ENCODE assay signal across 1 cellular context in the genomic region with DNA sequence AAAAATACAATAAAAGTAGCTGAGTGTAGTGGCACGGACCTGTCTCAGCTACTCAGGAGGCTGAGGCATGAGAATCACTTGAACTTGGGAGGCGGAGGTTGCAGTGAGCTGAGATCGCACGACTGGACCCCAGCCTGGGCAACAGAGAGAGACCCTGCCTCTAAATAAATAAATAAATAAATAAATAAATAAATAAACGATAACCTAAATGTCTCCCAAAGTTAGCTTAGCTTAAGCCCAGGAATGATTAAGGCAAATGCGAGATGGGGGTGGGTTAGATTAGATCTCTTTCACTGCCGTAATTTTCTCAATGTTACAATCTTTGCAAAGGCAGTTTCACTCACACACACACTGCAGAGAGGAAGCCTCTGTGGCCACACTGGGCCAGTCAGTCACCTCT.
TF ChIP-seq lines count a peak whose summit lies in the region.

No MANE protein-coding gene starts in this region.

TF ChIP-seq in HEK293, 187 proteins besides CTCF, POLR2A, EP300 and RAD21 (continued from another document):
- TF ChIP-seq ZNF560 (tag by site-specific recombination; IDR thresholded peaks at IDR 0.05; ENCODE audit: borderline replicate concordance) (peak; percentile 57; the same call in 1 of the 2 replicates), ZNF202 (tag by site-specific recombination; IDR thresholded peaks at IDR 0.05; ENCODE audit: borderline replicate concordance) (0 out of 2 replicates have a peak, but pooled peaks have one; percentile 76), ZNF677 (tag by site-specific recombination; IDR thresholded peaks at IDR 0.05) (no peak), ZSCAN30 (tag by site-specific recombination; IDR thresholded peaks at IDR 0.05) (no peak), ZNF140 (tag by site-specific recombination; IDR thresholded peaks at IDR 0.05) (peak; percentile 59; the same call in 1 of the 2 replicates), MZF1 (tag by site-specific recombination; IDR thresholded peaks at IDR 0.05; ENCODE audit: borderline replicate concordance) (peak; percentile 36; the same call in 1 of the 2 replicates), ZBTB8A (tag by site-specific recombination; IDR thresholded peaks at IDR 0.05) (peak; percentile 70; the same call in 1 of the 2 replicates), ZNF311 (tag by site-specific recombination; IDR thresholded peaks at IDR 0.05; ENCODE audit: borderline replicate concordance) (no peak), ZNF366 (tag by site-specific recombination; conservative IDR thresholded peaks at IDR 0.05) (no peak), ZNF664 (tag by site-specific recombination; IDR thresholded peaks at IDR 0.05) (0 out of 2 replicates have a peak, but pooled peaks have one; percentile 42), OVOL3 (tag by site-specific recombination; IDR thresholded peaks at IDR 0.05) (no peak), ZNF174 (tag by site-specific recombination; IDR thresholded peaks at IDR 0.05) (no peak), ZNF341 (tag by site-specific recombination; IDR thresholded peaks at IDR 0.05; ENCODE audit: low read depth) (no peak), KLF8 (tag by site-specific recombination; IDR thresholded peaks at IDR 0.05) (no peak), OSR2 (tag by site-specific recombination; IDR thresholded peaks at IDR 0.05) (no peak), ZSCAN16 (tag by site-specific recombination; IDR thresholded peaks at IDR 0.05) (no peak), ZNF354C (tag by site-specific recombination; IDR thresholded peaks at IDR 0.05; ENCODE audit: borderline replicate concordance, low read depth) (no peak), ZNF529 (tag by site-specific recombination; IDR thresholded peaks at IDR 0.05; ENCODE audit: insufficient replicate concordance) (peak; percentile 27), ZNF555 (tag by site-specific recombination; conservative IDR thresholded peaks at IDR 0.05) (peak; percentile 52), ZNF394 (tag by site-specific recombination; IDR thresholded peaks at IDR 0.05; ENCODE audit: borderline replicate concordance) (peak; percentile 88)
- TF ChIP-seq, protein P1, sequence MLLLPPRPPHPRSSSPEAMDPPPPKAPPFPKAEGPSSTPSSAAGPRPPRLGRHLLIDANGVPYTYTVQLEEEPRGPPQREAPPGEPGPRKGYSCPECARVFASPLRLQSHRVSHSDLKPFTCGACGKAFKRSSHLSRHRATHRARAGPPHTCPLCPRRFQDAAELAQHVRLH (tag by site-specific recombination; IDR thresholded peaks at IDR 0.05), result no peak
- TF ChIP-seq, protein P2, sequence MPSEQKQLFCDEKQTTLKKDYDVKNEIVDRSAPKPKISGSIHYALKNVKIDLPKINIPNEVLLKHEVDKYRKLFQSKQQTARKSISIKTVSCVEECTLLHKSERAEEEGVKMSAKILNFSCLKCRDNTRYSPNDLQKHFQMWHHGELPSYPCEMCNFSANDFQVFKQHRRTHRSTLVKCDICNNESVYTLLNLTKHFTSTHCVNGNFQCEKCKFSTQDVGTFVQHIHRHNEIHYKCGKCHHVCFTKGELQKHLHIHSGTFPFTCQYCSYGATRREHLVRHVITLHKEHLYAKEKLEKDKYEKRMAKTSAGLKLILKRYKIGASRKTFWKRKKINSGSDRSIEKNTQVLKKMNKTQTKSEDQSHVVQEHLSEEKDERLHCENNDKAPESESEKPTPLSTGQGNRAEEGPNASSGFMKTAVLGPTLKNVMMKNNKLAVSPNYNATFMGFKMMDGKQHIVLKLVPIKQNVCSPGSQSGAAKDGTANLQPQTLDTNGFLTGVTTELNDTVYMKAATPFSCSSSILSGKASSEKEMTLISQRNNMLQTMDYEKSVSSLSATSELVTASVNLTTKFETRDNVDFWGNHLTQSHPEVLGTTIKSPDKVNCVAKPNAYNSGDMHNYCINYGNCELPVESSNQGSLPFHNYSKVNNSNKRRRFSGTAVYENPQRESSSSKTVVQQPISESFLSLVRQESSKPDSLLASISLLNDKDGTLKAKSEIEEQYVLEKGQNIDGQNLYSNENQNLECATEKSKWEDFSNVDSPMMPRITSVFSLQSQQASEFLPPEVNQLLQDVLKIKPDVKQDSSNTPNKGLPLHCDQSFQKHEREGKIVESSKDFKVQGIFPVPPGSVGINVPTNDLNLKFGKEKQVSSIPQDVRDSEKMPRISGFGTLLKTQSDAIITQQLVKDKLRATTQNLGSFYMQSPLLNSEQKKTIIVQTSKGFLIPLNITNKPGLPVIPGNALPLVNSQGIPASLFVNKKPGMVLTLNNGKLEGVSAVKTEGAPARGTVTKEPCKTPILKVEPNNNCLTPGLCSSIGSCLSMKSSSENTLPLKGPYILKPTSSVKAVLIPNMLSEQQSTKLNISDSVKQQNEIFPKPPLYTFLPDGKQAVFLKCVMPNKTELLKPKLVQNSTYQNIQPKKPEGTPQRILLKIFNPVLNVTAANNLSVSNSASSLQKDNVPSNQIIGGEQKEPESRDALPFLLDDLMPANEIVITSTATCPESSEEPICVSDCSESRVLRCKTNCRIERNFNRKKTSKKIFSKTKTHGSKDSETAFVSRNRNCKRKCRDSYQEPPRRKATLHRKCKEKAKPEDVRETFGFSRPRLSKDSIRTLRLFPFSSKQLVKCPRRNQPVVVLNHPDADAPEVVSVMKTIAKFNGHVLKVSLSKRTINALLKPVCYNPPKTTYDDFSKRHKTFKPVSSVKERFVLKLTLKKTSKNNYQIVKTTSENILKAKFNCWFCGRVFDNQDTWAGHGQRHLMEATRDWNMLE (tag by site-specific recombination; conservative IDR thresholded peaks at IDR 0.05; ENCODE audit: low read depth), result peak; percentile 84
- TF ChIP-seq, protein P3, sequence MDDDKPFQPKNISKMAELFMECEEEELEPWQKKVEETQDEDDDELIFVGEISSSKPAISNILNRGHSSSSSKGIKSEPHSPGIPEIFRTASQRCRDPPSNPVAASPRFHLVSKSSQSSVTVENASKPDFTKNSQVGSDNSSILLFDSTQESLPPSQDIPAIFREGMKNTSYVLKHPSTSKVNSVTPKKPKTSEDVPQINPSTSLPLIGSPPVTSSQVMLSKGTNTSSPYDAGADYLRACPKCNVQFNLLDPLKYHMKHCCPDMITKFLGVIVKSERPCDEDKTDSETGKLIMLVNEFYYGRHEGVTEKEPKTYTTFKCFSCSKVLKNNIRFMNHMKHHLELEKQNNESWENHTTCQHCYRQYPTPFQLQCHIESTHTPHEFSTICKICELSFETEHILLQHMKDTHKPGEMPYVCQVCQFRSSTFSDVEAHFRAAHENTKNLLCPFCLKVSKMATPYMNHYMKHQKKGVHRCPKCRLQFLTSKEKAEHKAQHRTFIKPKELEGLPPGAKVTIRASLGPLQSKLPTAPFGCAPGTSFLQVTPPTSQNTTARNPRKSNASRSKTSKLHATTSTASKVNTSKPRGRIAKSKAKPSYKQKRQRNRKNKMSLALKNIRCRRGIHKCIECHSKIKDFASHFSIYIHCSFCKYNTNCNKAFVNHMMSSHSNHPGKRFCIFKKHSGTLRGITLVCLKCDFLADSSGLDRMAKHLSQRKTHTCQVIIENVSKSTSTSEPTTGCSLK (tag by site-specific recombination; IDR thresholded peaks at IDR 0.05), result no peak
- TF ChIP-seq, protein P4, sequence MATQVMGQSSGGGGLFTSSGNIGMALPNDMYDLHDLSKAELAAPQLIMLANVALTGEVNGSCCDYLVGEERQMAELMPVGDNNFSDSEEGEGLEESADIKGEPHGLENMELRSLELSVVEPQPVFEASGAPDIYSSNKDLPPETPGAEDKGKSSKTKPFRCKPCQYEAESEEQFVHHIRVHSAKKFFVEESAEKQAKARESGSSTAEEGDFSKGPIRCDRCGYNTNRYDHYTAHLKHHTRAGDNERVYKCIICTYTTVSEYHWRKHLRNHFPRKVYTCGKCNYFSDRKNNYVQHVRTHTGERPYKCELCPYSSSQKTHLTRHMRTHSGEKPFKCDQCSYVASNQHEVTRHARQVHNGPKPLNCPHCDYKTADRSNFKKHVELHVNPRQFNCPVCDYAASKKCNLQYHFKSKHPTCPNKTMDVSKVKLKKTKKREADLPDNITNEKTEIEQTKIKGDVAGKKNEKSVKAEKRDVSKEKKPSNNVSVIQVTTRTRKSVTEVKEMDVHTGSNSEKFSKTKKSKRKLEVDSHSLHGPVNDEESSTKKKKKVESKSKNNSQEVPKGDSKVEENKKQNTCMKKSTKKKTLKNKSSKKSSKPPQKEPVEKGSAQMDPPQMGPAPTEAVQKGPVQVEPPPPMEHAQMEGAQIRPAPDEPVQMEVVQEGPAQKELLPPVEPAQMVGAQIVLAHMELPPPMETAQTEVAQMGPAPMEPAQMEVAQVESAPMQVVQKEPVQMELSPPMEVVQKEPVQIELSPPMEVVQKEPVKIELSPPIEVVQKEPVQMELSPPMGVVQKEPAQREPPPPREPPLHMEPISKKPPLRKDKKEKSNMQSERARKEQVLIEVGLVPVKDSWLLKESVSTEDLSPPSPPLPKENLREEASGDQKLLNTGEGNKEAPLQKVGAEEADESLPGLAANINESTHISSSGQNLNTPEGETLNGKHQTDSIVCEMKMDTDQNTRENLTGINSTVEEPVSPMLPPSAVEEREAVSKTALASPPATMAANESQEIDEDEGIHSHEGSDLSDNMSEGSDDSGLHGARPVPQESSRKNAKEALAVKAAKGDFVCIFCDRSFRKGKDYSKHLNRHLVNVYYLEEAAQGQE (tag by site-specific recombination; IDR thresholded peaks at IDR 0.05), result 0 out of 2 replicates have a peak, but pooled peaks have one; percentile 56
- TF ChIP-seq, protein P5, sequence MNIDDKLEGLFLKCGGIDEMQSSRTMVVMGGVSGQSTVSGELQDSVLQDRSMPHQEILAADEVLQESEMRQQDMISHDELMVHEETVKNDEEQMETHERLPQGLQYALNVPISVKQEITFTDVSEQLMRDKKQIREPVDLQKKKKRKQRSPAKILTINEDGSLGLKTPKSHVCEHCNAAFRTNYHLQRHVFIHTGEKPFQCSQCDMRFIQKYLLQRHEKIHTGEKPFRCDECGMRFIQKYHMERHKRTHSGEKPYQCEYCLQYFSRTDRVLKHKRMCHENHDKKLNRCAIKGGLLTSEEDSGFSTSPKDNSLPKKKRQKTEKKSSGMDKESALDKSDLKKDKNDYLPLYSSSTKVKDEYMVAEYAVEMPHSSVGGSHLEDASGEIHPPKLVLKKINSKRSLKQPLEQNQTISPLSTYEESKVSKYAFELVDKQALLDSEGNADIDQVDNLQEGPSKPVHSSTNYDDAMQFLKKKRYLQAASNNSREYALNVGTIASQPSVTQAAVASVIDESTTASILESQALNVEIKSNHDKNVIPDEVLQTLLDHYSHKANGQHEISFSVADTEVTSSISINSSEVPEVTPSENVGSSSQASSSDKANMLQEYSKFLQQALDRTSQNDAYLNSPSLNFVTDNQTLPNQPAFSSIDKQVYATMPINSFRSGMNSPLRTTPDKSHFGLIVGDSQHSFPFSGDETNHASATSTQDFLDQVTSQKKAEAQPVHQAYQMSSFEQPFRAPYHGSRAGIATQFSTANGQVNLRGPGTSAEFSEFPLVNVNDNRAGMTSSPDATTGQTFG (tag by site-specific recombination; IDR thresholded peaks at IDR 0.05; ENCODE audit: borderline replicate concordance), result no peak
- TF ChIP-seq, protein P6, sequence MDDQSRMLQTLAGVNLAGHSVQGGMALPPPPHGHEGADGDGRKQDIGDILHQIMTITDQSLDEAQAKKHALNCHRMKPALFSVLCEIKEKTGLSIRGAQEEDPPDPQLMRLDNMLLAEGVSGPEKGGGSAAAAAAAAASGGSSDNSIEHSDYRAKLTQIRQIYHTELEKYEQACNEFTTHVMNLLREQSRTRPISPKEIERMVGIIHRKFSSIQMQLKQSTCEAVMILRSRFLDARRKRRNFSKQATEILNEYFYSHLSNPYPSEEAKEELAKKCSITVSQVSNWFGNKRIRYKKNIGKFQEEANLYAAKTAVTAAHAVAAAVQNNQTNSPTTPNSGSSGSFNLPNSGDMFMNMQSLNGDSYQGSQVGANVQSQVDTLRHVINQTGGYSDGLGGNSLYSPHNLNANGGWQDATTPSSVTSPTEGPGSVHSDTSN (CRISPR knock-in tag; IDR thresholded peaks at IDR 0.05), result no peak
- TF ChIP-seq, protein P7, sequence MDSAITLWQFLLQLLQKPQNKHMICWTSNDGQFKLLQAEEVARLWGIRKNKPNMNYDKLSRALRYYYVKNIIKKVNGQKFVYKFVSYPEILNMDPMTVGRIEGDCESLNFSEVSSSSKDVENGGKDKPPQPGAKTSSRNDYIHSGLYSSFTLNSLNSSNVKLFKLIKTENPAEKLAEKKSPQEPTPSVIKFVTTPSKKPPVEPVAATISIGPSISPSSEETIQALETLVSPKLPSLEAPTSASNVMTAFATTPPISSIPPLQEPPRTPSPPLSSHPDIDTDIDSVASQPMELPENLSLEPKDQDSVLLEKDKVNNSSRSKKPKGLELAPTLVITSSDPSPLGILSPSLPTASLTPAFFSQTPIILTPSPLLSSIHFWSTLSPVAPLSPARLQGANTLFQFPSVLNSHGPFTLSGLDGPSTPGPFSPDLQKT (IDR thresholded peaks at IDR 0.05; ENCODE audit: borderline replicate concordance, low read depth, low read length), result no peak
